Comparison of ENCODE assay signal across 19 cellular contexts in the genomic region with DNA sequence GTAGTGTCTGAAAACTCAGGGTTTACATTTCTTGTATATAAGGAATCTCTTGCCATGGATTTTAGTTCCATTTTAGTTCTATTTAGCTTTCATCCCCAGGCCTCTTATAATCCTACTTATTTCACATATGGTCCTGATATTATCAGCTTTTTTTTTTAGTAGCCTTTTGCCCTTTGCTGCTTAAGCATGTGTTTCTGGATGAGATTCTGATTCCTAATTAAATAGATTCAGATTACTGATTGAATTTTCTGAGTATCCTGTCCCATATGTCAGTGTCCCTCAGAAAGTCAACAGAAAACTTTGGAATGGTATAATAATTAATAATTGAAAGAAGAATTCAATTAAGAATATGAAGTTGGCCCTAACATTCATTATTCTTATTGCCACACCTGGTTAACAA.
DNase-seq lines count a peak whose midpoint lies in the region; ATAC-seq and TF ChIP-seq lines count a peak whose summit lies in the region.
"Had no signal": no experiment of that assay in that cellular context is flagged by ENCODE, and none has a peak within 500 bp of the region (broad histone marks: within the 10 kb centered on the region; RNA-seq: fewer than 3 reads in every experiment).

No MANE protein-coding gene starts in this region.

- no peak overlapping the region for H3K4me3 ChIP-seq in dorsolateral prefrontal cortex
- H3K4me3 ChIP-seq: BLaER1 treated with 17β-estradiol and CSF1 and Interleukin-3, amounts not matched to agents 10 nM and 100 nM had no signal

- no peaks in the 10 kb centered on the region for H3K36me3 Mint-ChIP-seq in mesothelial cell of epicardium
- H3K36me3 Mint-ChIP-seq: CD8-positive, alpha-beta T cell had no signal

- no peak for ATAC-seq in left cardiac atrium
- ATAC-seq: CD8-positive, alpha-beta T cell; HCT116 had no signal

- no peaks in the 10 kb centered on the region for H3K27me3 Mint-ChIP-seq in mesothelial cell of epicardium (ENCODE audit: low read depth)
- H3K27me3 Mint-ChIP-seq: B cell had no signal

- H3K4me1 Mint-ChIP-seq in mesothelial cell of epicardium, result peaks cover 79% of the 10 kb centered on the region
- H3K4me1 Mint-ChIP-seq: B cell had no signal

- no peaks in the 10 kb centered on the region for H3K9me3 Mint-ChIP-seq in mesothelial cell of epicardium
- H3K9me3 Mint-ChIP-seq: CD8-positive, alpha-beta T cell; HFFc6 had no signal

- DNase-seq in DMS 273 (lab: John Stamatoyannopoulos, UW; ENCODE audit: unreplicated experiment), result peak; percentile 57
- DNase-seq in NCI-H524 treated with DMSO at 0.1 percent for 48 hours (lab: John Stamatoyannopoulos, UW), result peak; percentile 84
- DNase-seq in SK-N-DZ (ENCODE audit: low spot score), result peak; percentile 49
- DNase-seq in mesothelial cell of epicardium (ENCODE audit: low spot score in 2 of 2, unreplicated experiment in 2 of 2), result no peak
- no peak for DNase-seq in left cardiac atrium
- no peak for DNase-seq in DMS53 treated with DMSO at 0.1 percent for 48 hours (lab: John Stamatoyannopoulos, UW; ENCODE audit: unreplicated experiment)
- DNase-seq in dorsolateral prefrontal cortex, result no peak
- DNase-seq: Calu3; CD8-positive, alpha-beta T cell; DMS153; DMS79 treated with DMSO at 0.1 percent for 48 hours; GF-D8; GOT3; H7; HFFc6 had no signal

- H3K4me3 Mint-ChIP-seq in mesothelial cell of epicardium, result no peak overlapping the region
- H3K4me3 Mint-ChIP-seq: B cell; CD8-positive, alpha-beta T cell; HFFc6 had no signal

- H3K27me3 ChIP-seq in dorsolateral prefrontal cortex, result no peaks in the 10 kb centered on the region
- H3K27me3 ChIP-seq: BLaER1 treated with 17β-estradiol and CSF1 and Interleukin-3, amounts not matched to agents 10 nM and 100 nM had no signal

- intact Hi-C loops in left cardiac atrium (cut with DNase I), result loop anchor here in 1 of 2 donors (5.0 kb wide), 1 partner anchor 378 kb away; no protein-coding TSS in a partner anchor
- intact Hi-C loops in dorsolateral prefrontal cortex (cut with DNase I), result no loop called here

- H3K27ac Mint-ChIP-seq in mesothelial cell of epicardium, result peak overlapping the region; percentile 78
- H3K27ac Mint-ChIP-seq: B cell; CD8-positive, alpha-beta T cell; HFFc6 had no signal

- no peak for TF ChIP-seq CTCF in mesothelial cell of epicardium (IDR thresholded peaks at IDR 0.05; ENCODE audit: unreplicated experiment)
- no peak for TF ChIP-seq CTCF in dorsolateral prefrontal cortex (IDR thresholded peaks at IDR 0.05 in 54 of 56, conservative IDR thresholded peaks at IDR 0.05 in 2 of 56; ENCODE audit: low read depth in 1 of 56, partially characterized antibody in 56 of 56)

- H3K27ac ChIP-seq in dorsolateral prefrontal cortex, result no peak overlapping the region
- H3K27ac ChIP-seq: BLaER1 treated with 17β-estradiol and CSF1 and Interleukin-3, amounts not matched to agents 10 nM and 100 nM; HL-60 had no signal

Comparison
In these comparisons a context has a peak if more than half of its experiments do, and no peak if none do; other contexts are left out.
1. DNase-seq: peak in DMS 273 (single experiment), NCI-H524 treated with DMSO at 0.1 percent for 48 hours (single experiment) and SK-N-DZ (single experiment); none in mesothelial cell of epicardium (0 of 2), left cardiac atrium (single experiment), DMS53 treated with DMSO at 0.1 percent for 48 hours (single experiment) and dorsolateral prefrontal cortex (0 of 10).